In genomic region chr2:226631187-226631586, GRCh38 we compare ENCODE assay signal across 15 cellular contexts.
"Had no signal": no experiment of that assay in that cellular context is flagged by ENCODE, and none has a peak within 500 bp of the region (broad histone marks: within the 10 kb centered on the region; RNA-seq: fewer than 3 reads in every experiment).

No MANE protein-coding gene starts in this region.

- ATAC-seq: natural killer cell treated with Interleukin-12 subunit alpha and Interleukin-12 subunit beta and Interleukin-15 and Interleukin-18, amount 100 ng/mL, for 72 hours had no signal

- DNase-seq: activated CD4-positive, alpha-beta T cell treated with anti-CD3 and anti-CD28 coated beads, Interleukin-2, amount 10 ng/mL, durations not matched to agents 7 days and 5 days; activated CD8-positive, alpha-beta memory T cell treated with anti-CD3 and anti-CD28 coated beads for 24 hours; activated naive CD8-positive, alpha-beta T cell treated with anti-CD3 and anti-CD28 coated beads for 36 hours; amygdala; central memory CD4-positive, alpha-beta T cell; effector CD4-positive, alpha-beta T cell; foreskin melanocyte; occipital lobe; SJCRH30; stimulated activated CD4-positive, alpha-beta T cell treated with anti-CD3 and anti-CD28 coated beads, Interleukin-2, amount 100 ng/mL, for 24 hours; SW 1271 had no signal

- H3K36me3 ChIP-seq: SJCRH30, tibial nerve had no signal

- H3K4me3 ChIP-seq: body of pancreas, coronary artery, SJCRH30, tibial nerve had no signal

- H3K27me3 ChIP-seq: body of pancreas, SJCRH30, tibial nerve had no signal

- H3K4me1 ChIP-seq: body of pancreas, SJCRH30, tibial nerve had no signal

- H3K9me3 ChIP-seq: body of pancreas, tibial nerve had no signal

- H3K27ac ChIP-seq: body of pancreas, coronary artery, SJCRH30, tibial nerve had no signal
